16 cellular contexts compared by ENCODE assay signal in genomic region chr6:7150381-7151064, GRCh38. TPM values are rescaled to one million over a fixed set of nuclear protein-coding genes. Genes with fewer than 3 reads are reported as not detected.
DNase-seq lines count a peak whose midpoint lies in the region; ATAC-seq and TF ChIP-seq lines count a peak whose summit lies in the region.
"Had no signal": no experiment of that assay in that cellular context is flagged by ENCODE, and none has a peak within 500 bp of the region (broad histone marks: within the 10 kb centered on the region; RNA-seq: fewer than 3 reads in every experiment).

No MANE protein-coding gene starts in this region.

- intact Hi-C loops in MCF 10A (cut with micrococcal nuclease), result no loop called here
- intact Hi-C loops in breast epithelium (cut with DNase I; ENCODE audit: low total_unique reads), result no loop called here
- intact Hi-C loops in upper lobe of right lung (cut with DNase I), result no loop called here

- H3K9me3 ChIP-seq in breast epithelium (no peaks in the 10 kb centered on the region), OCI-LY1 (ENCODE audit: low read length) (no peaks in the 10 kb centered on the region), upper lobe of right lung (no peaks in the 10 kb centered on the region)
- H3K9me3 ChIP-seq: HAP-1, left ventricle myocardium inferior had no signal

- peak overlapping the region; percentile 15; the same call in 1 of the 2 replicates for H3K4me2 ChIP-seq in OCI-LY1 (ENCODE audit: low read length)

- H3K9me2 ChIP-seq in OCI-LY1 (ENCODE audit: low read depth, low read length), result no peaks in the 10 kb centered on the region

- no peak overlapping the region for H2AFZ ChIP-seq in OCI-LY1 (ENCODE audit: low read length)
- H2AFZ ChIP-seq: parathyroid adenoma had no signal

- no peak for TF ChIP-seq POLR2A in breast epithelium (IDR thresholded peaks at IDR 0.05)

- BruUV-seq in MCF 10A (replicated peaks; lab: Mats Ljungman, UMichigan), result no TSS peak

- no peak overlapping the region for H3K4me3 Mint-ChIP-seq in MCF 10A (ENCODE audit: unreplicated experiment)

- peaks cover 14% of the 10 kb centered on the region for H3K36me3 Mint-ChIP-seq in MCF 10A (ENCODE audit: insufficient read depth, unreplicated experiment)

- H3K9ac ChIP-seq in OCI-LY1 (ENCODE audit: low read length), result no peak overlapping the region
- H3K9ac ChIP-seq: parathyroid adenoma had no signal

- H3K4me3 ChIP-seq in breast epithelium (no peak overlapping the region), OCI-LY1 (ENCODE audit: low read depth, low read length, poor library complexity, severe bottlenecking) (no peak overlapping the region), upper lobe of right lung (no peak overlapping the region)
- H3K4me3 ChIP-seq: coronary artery, HAP-1, left ventricle myocardium inferior had no signal

- DNase-seq in MCF 10A (ENCODE audit: unreplicated experiment) (no peak), breast epithelium (ENCODE audit: low spot score in 2 of 2) (no peak), iPS-NIHi7 (ENCODE audit: extremely low spot score) (peak; percentile 50), upper lobe of right lung (no peak), AG20443 (ENCODE audit: low spot score) (no peak), A172 (ENCODE audit: low spot score) (no peak)
- DNase-seq in NK-92 treated with Interleukin-12 subunit alpha and Interleukin-12 subunit beta, amount 100 ng/mL, for 24 hours (lab: John Stamatoyannopoulos, UW), result no peak
- DNase-seq: activated CD4-positive, alpha-beta T cell treated with anti-CD3 and anti-CD28 coated beads for 4 hours; activated naive CD4-positive, alpha-beta T cell; foreskin fibroblast; left ventricle myocardium inferior; stimulated activated CD4-positive, alpha-beta T cell treated with anti-CD3 and anti-CD28 coated beads, Interleukin-4, amount 100 ng/mL, for 4 hours had no signal

- H3K9me3 Mint-ChIP-seq in MCF 10A (ENCODE audit: unreplicated experiment), result no peaks in the 10 kb centered on the region

- CTCF ChIA-PET in MCF 10A (lab: Yijun Ruan, JAX), result interaction anchor here (0.6 to 1.9 kb wide), 2 partner anchors 45 to 426 kb away, joined by 3 to 6 read pairs; no protein-coding TSS in a partner anchor

- no peak for ATAC-seq in upper lobe of right lung

- H3K4me1 Mint-ChIP-seq in MCF 10A (ENCODE audit: insufficient read depth, unreplicated experiment), result peaks cover 67% of the 10 kb centered on the region

- POLR2A ChIA-PET in MCF 10A (lab: Yijun Ruan, JAX), result interaction anchor here (0.9 to 3.9 kb wide), 4 partner anchors 9 to 92 kb away, joined by 3 to 10 read pairs (median 5); no protein-coding TSS in a partner anchor

- H3K27ac ChIP-seq in breast epithelium (no peak overlapping the region), OCI-LY1 (ENCODE audit: low read depth, low read length, poor library complexity, severe bottlenecking) (no peak overlapping the region), upper lobe of right lung (peak overlapping the region; percentile 12)
- H3K27ac ChIP-seq: coronary artery, left ventricle myocardium inferior, parathyroid adenoma had no signal

- H3K36me3 ChIP-seq in breast epithelium, result no peaks in the 10 kb centered on the region
- no peaks in the 10 kb centered on the region for H3K36me3 ChIP-seq in OCI-LY1 (ENCODE audit: insufficient read depth, low read length)
- H3K36me3 ChIP-seq in upper lobe of right lung, result no peaks in the 10 kb centered on the region
- H3K36me3 ChIP-seq: HAP-1, left ventricle myocardium inferior had no signal

- H3K27me3 Mint-ChIP-seq in MCF 10A (ENCODE audit: insufficient read depth, unreplicated experiment), result no peaks in the 10 kb centered on the region

- peaks cover 3 to 17% of the 10 kb centered on the region in 2 donors for H3K4me1 ChIP-seq in breast epithelium
- peaks cover 47% of the 10 kb centered on the region for H3K4me1 ChIP-seq in OCI-LY1 (ENCODE audit: insufficient read depth, low read length, severe bottlenecking)
- peaks cover 75% of the 10 kb centered on the region for H3K4me1 ChIP-seq in upper lobe of right lung

- no peaks in the 10 kb centered on the region for H3K27me3 ChIP-seq in breast epithelium
- H3K27me3 ChIP-seq in OCI-LY1 (ENCODE audit: insufficient read depth, low read length), result no peaks in the 10 kb centered on the region
- no peaks in the 10 kb centered on the region for H3K27me3 ChIP-seq in upper lobe of right lung

- TF ChIP-seq CTCF in MCF 10A (IDR thresholded peaks at IDR 0.05; ENCODE audit: unreplicated experiment) (no peak), breast epithelium (IDR thresholded peaks at IDR 0.05) (no peak), OCI-LY1 (IDR thresholded peaks at IDR 0.05; ENCODE audit: low read length) (no peak), upper lobe of right lung (IDR thresholded peaks at IDR 0.05) (no peak)

- peak overlapping the region; percentile 68 for H3K27ac Mint-ChIP-seq in MCF 10A (ENCODE audit: low read depth, unreplicated experiment)

- no peaks in the 10 kb centered on the region for H3F3A ChIP-seq in OCI-LY1 (ENCODE audit: insufficient read depth, low read length)

- H4K20me1 ChIP-seq in OCI-LY1 (ENCODE audit: insufficient read depth, low read length), result no peaks in the 10 kb centered on the region

- 0 out of 2 replicates have a peak, but pooled peaks cover 6% of the 10 kb centered on the region for H3K79me2 ChIP-seq in OCI-LY1 (ENCODE audit: insufficient read depth, low read length)

RNA-seq across cellular contexts. Expression of gene RREB1, which starts 42.8 kb away (rescaled TPM):
- total RNA-seq in MCF 10A (2022) (51.8 and 53.5 TPM in 2 replicates), breast epithelium (10 to 100 TPM; 36.0 to 39.8 (median 39.7) TPM), upper lobe of right lung (60.2 TPM)
- 5.1 and 7.3 TPM in 2 replicates for total RNA-seq in A172 (2014; rRNA removed; shearing (Covaris generic))
